In genomic region chr7:144178380-144179164, GRCh38 we compare ENCODE assay signal across 8 cellular contexts. TPM values are rescaled to one million over a fixed set of nuclear protein-coding genes. Genes with fewer than 3 reads are reported as not detected.
DNase-seq lines count a peak whose midpoint lies in the region; ATAC-seq and TF ChIP-seq lines count a peak whose summit lies in the region.
"Not testable (repeated sequence)": the region's sequence is repeated elsewhere in the genome, so short reads cannot be mapped to it uniquely, and the experiment has no call there.

No MANE protein-coding gene starts in this region.

- not testable (repeated sequence) for H3K27me3 ChIP-seq in dorsolateral prefrontal cortex

- not testable (repeated sequence) for H3K36me3 Mint-ChIP-seq in activated CD4-positive, alpha-beta T cell treated with anti-CD3 and anti-CD28 coated beads, Interleukin-2, amount 10 ng/mL, durations not matched to agents 24 days and 14 days (ENCODE audit: low read depth); stimulated activated effector memory CD8-positive, alpha-beta T cell treated with anti-CD3 and anti-CD28 coated beads, Interleukin-12 subunit alpha, Interleukin-12 subunit beta, amount 100 ng/mL, for 72 hours

- intact Hi-C loops in activated CD4-positive, alpha-beta T cell treated with anti-CD3 and anti-CD28 coated beads, Interleukin-2, amount 10 ng/mL, durations not matched to agents 24 days and 14 days (cut with micrococcal nuclease): loop anchor here (5.0 kb wide), 1 partner anchor 214 kb away; no protein-coding TSS in a partner anchor
- intact Hi-C loops in dorsolateral prefrontal cortex (cut with DNase I): not testable (repeated sequence)

- not testable (repeated sequence) for H3K9me3 Mint-ChIP-seq in activated CD4-positive, alpha-beta T cell treated with anti-CD3 and anti-CD28 coated beads, Interleukin-2, amount 10 ng/mL, durations not matched to agents 24 days and 14 days; stimulated activated effector memory CD8-positive, alpha-beta T cell treated with anti-CD3 and anti-CD28 coated beads, Interleukin-12 subunit alpha, Interleukin-12 subunit beta, amount 100 ng/mL, for 72 hours

- TF ChIP-seq CTCF in NB4 (IDR thresholded peaks at IDR 0.05; ENCODE audit: low read depth, low read length) (peak; percentile 30), dorsolateral prefrontal cortex (IDR thresholded peaks at IDR 0.05 in 54 of 56, conservative IDR thresholded peaks at IDR 0.05 in 2 of 56; ENCODE audit: low read depth in 1 of 56, partially characterized antibody in 56 of 56) (peak in 40 of 56 donors; percentile 10 to 65 (median 38))

- H3K27me3 Mint-ChIP-seq in activated CD4-positive, alpha-beta T cell treated with anti-CD3 and anti-CD28 coated beads, Interleukin-2, amount 10 ng/mL, durations not matched to agents 24 days and 14 days: peaks cover 19% of the 10 kb centered on the region

- not testable (repeated sequence) for H3K4me3 ChIP-seq in NB4 (ENCODE audit: low read depth, low read length); dorsolateral prefrontal cortex

- peak; percentile 98 for ATAC-seq in GM19395 (IDR thresholded peaks at IDR 0.05; ENCODE audit: unreplicated experiment)
- peak; percentile 99 for ATAC-seq in HG02973 (IDR thresholded peaks at IDR 0.05; ENCODE audit: unreplicated experiment)
- peak; percentile 92 for ATAC-seq in left lobe of liver
- ATAC-seq in stimulated activated effector memory CD8-positive, alpha-beta T cell treated with anti-CD3 and anti-CD28 coated beads, Interleukin-12 subunit alpha, Interleukin-12 subunit beta, amount 100 ng/mL, for 72 hours: peak; percentile 81

- not testable (repeated sequence) for TF ChIP-seq POLR2A in NB4 (IDR thresholded peaks at IDR 0.05; ENCODE audit: extremely low read depth, insufficient read length)

- H3K27ac ChIP-seq in dorsolateral prefrontal cortex: not testable (repeated sequence)

- DNase-seq in DMS114 treated with DMSO at 0.1 percent for 48 hours (lab: John Stamatoyannopoulos, UW; ENCODE audit: unreplicated experiment) (peak; percentile 1), NB4 (ENCODE audit: low read depth) (peak; percentile 41)
- DNase-seq in activated CD4-positive, alpha-beta T cell treated with anti-CD3 and anti-CD28 coated beads, Interleukin-2, amount 10 ng/mL, durations not matched to agents 24 days and 14 days: peak; percentile 80
- DNase-seq in dorsolateral prefrontal cortex; left lobe of liver (ENCODE audit: low spot score); stimulated activated effector memory CD8-positive, alpha-beta T cell treated with anti-CD3 and anti-CD28 coated beads, Interleukin-12 subunit alpha, Interleukin-12 subunit beta, amount 100 ng/mL, for 72 hours (ENCODE audit: low spot score in 2 of 2): not testable (repeated sequence)

- not testable (repeated sequence) for H3K4me1 Mint-ChIP-seq in activated CD4-positive, alpha-beta T cell treated with anti-CD3 and anti-CD28 coated beads, Interleukin-2, amount 10 ng/mL, durations not matched to agents 24 days and 14 days; stimulated activated effector memory CD8-positive, alpha-beta T cell treated with anti-CD3 and anti-CD28 coated beads, Interleukin-12 subunit alpha, Interleukin-12 subunit beta, amount 100 ng/mL, for 72 hours

- not testable (repeated sequence) for H3K27ac Mint-ChIP-seq in activated CD4-positive, alpha-beta T cell treated with anti-CD3 and anti-CD28 coated beads, Interleukin-2, amount 10 ng/mL, durations not matched to agents 24 days and 14 days; stimulated activated effector memory CD8-positive, alpha-beta T cell treated with anti-CD3 and anti-CD28 coated beads, Interleukin-12 subunit alpha, Interleukin-12 subunit beta, amount 100 ng/mL, for 72 hours

- H3K4me3 Mint-ChIP-seq in activated CD4-positive, alpha-beta T cell treated with anti-CD3 and anti-CD28 coated beads, Interleukin-2, amount 10 ng/mL, durations not matched to agents 24 days and 14 days; stimulated activated effector memory CD8-positive, alpha-beta T cell treated with anti-CD3 and anti-CD28 coated beads, Interleukin-12 subunit alpha, Interleukin-12 subunit beta, amount 100 ng/mL, for 72 hours: not testable (repeated sequence)

RNA-seq across cellular contexts. Expression of gene CTAGE4, which starts 4.7 kb away (rescaled TPM):
- total RNA-seq in activated CD4-positive, alpha-beta T cell treated with anti-CD3 and anti-CD28 coated beads, Interleukin-2, amount 10 ng/mL, durations not matched to agents 24 days and 14 days: 0.56 and 1.1 TPM in 2 replicates
- total RNA-seq in dorsolateral prefrontal cortex (1 to 10 TPM in 2 of 120 experiments, under 1 TPM in 38, not detected in 80; 0.19 to 1.4 (median 0.32) TPM), left lobe of liver (1.4 TPM)

RNA-seq across cellular contexts. Expression of gene ARHGEF35, which starts 17.1 kb away (rescaled TPM):
- total RNA-seq in activated CD4-positive, alpha-beta T cell treated with anti-CD3 and anti-CD28 coated beads, Interleukin-2, amount 10 ng/mL, durations not matched to agents 24 days and 14 days: 2.8 and 3.5 TPM in 2 replicates
- total RNA-seq in dorsolateral prefrontal cortex (1 to 10 TPM in 9 of 120 experiments, under 1 TPM in 74, not detected in 37; 0.14 to 1.8 (median 0.53) TPM), left lobe of liver (7.2 TPM)

RNA-seq across cellular contexts. Expression of gene OR2A14, which starts 55.6 kb away (rescaled TPM):
- not detected in 2 replicates for total RNA-seq in activated CD4-positive, alpha-beta T cell treated with anti-CD3 and anti-CD28 coated beads, Interleukin-2, amount 10 ng/mL, durations not matched to agents 24 days and 14 days
- total RNA-seq in dorsolateral prefrontal cortex (not detected), left lobe of liver (not detected)
